In genomic region chr1:22689505-22689904, GRCh38 we compare ENCODE assay signal across 11 cellular contexts. TPM values are rescaled to one million over a fixed set of nuclear protein-coding genes. Genes with fewer than 3 reads are reported as not detected.
DNase-seq lines count a peak whose midpoint lies in the region; ATAC-seq and TF ChIP-seq lines count a peak whose summit lies in the region.
"Had no signal": no experiment of that assay in that cellular context is flagged by ENCODE, and none has a peak within 500 bp of the region (broad histone marks: within the 10 kb centered on the region; RNA-seq: fewer than 3 reads in every experiment).

No MANE protein-coding gene starts in this region.

- no peak for ATAC-seq in HG03432 (IDR thresholded peaks at IDR 0.05; ENCODE audit: unreplicated experiment)
- ATAC-seq: T-cell had no signal

- peaks cover 3% of the 10 kb centered on the region for H3K4me1 Mint-ChIP-seq in endothelial cell (ENCODE audit: unreplicated experiment)
- H3K4me1 Mint-ChIP-seq: T-cell had no signal

- H3K27me3 ChIP-seq in hepatocyte, result no peaks in the 10 kb centered on the region

- no peak overlapping the region for H2AFZ ChIP-seq in hepatocyte

- no peaks in the 10 kb centered on the region for H3K9me2 ChIP-seq in hepatocyte (replicated peaks; ENCODE audit: insufficient read depth)

- no peak overlapping the region for H3K4me3 Mint-ChIP-seq in endothelial cell (ENCODE audit: unreplicated experiment)
- H3K4me3 Mint-ChIP-seq: activated T-helper 1 cell treated with anti-CD3 and anti-CD28 coated beads, Interleukin-12 subunit alpha, Interleukin-12 subunit beta, Interleukin-2, Interleukin-4 antibody, amounts not matched to agents 30 ng/mL and 10 ng/mL and 1 ng/mL, durations not matched to agents 14 hours and 24 hours and 36 hours; T-cell had no signal

- no peaks in the 10 kb centered on the region for H3K36me3 Mint-ChIP-seq in endothelial cell (ENCODE audit: low read depth, unreplicated experiment)
- H3K36me3 Mint-ChIP-seq: T-cell had no signal

- peak; percentile 95 for DNase-seq in AG08395 (ENCODE audit: low spot score)
- peak; percentile 32 for DNase-seq in HT-29 (ENCODE audit: low spot score)
- DNase-seq in SHP77 (lab: John Stamatoyannopoulos, UW), result peak; percentile 67 to 90
- DNase-seq in hepatocyte (ENCODE audit: low spot score), result peak; percentile 73
- no peak for DNase-seq in stimulated activated CD4-positive, alpha-beta T cell treated with anti-CD3 and anti-CD28 coated beads, Interleukin-12 subunit alpha, Interleukin-12 subunit beta, amount 100 ng/mL, for 4 hours
- no peak for DNase-seq in endothelial cell (ENCODE audit: low spot score)
- DNase-seq in posterior cingulate gyrus, result no peak
- DNase-seq: T-cell had no signal

- no peaks in the 10 kb centered on the region for H4K20me1 ChIP-seq in hepatocyte (ENCODE audit: insufficient read depth, poor library complexity, severe bottlenecking)

- no peaks in the 10 kb centered on the region for H3K36me3 ChIP-seq in hepatocyte (replicated peaks; ENCODE audit: insufficient read depth, low read depth)

- no peaks in the 10 kb centered on the region for H3K9me3 ChIP-seq in hepatocyte (ENCODE audit: low read depth)

- no peaks in the 10 kb centered on the region for H3K79me2 ChIP-seq in hepatocyte

- H3K4me1 ChIP-seq in hepatocyte (ENCODE audit: insufficient read depth), result peaks cover 6% of the 10 kb centered on the region

- H3K4me3 ChIP-seq in hepatocyte, result no peak overlapping the region

- no peak overlapping the region for H3K27ac Mint-ChIP-seq in endothelial cell (ENCODE audit: unreplicated experiment)
- H3K27ac Mint-ChIP-seq: activated T-helper 1 cell treated with anti-CD3 and anti-CD28 coated beads, Interleukin-12 subunit alpha, Interleukin-12 subunit beta, Interleukin-2, Interleukin-4 antibody, amounts not matched to agents 30 ng/mL and 10 ng/mL and 1 ng/mL, durations not matched to agents 14 hours and 24 hours and 36 hours; T-cell had no signal

- H3K27ac ChIP-seq in hepatocyte, result peak overlapping the region; percentile 84

- peaks cover 4% of the 10 kb centered on the region for H3K27me3 Mint-ChIP-seq in endothelial cell (ENCODE audit: unreplicated experiment)

- H3K4me2 ChIP-seq in hepatocyte, result no peak overlapping the region

- TF ChIP-seq CTCF in hepatocyte (IDR thresholded peaks at IDR 0.05; ENCODE audit: poor library complexity), result no peak
- TF ChIP-seq CTCF in endothelial cell (IDR thresholded peaks at IDR 0.05; ENCODE audit: unreplicated experiment), result no peak

- 68% methylated on average over 11 of the region's 11 CpGs for WGBS in hepatocyte (ENCODE audit: low lambda C conversion rate, missing lambda C conversion rate)

- intact Hi-C loops in posterior cingulate gyrus (cut with DNase I), result no loop called here

- H3K9me3 Mint-ChIP-seq in endothelial cell (ENCODE audit: unreplicated experiment), result no peaks in the 10 kb centered on the region
- H3K9me3 Mint-ChIP-seq: activated T-helper 1 cell treated with anti-CD3 and anti-CD28 coated beads, Interleukin-12 subunit alpha, Interleukin-12 subunit beta, Interleukin-2, Interleukin-4 antibody, amounts not matched to agents 30 ng/mL and 10 ng/mL and 1 ng/mL, durations not matched to agents 14 hours and 24 hours and 36 hours; T-cell had no signal

RNA-seq across cellular contexts. Expression of gene EPHB2, which starts 21.1 kb away (rescaled TPM):
- total RNA-seq in HT-29 (2014; rRNA removed; shearing (Covaris generic)), result 2.0 and 3.3 TPM in 2 replicates
- 11.9 and 18.3 TPM in 2 replicates for total RNA-seq in hepatocyte
- polyA plus RNA-seq in hepatocyte, result 15.8 and 17.2 TPM in 2 replicates
- 10.7 TPM for total RNA-seq in endothelial cell (ENCODE audit: unreplicated experiment)
- total RNA-seq: activated T-helper 1 cell treated with anti-CD3 and anti-CD28 coated beads, Interleukin-12 subunit alpha, Interleukin-12 subunit beta, Interleukin-2, Interleukin-4 antibody, amounts not matched to agents 30 ng/mL and 10 ng/mL and 1 ng/mL, durations not matched to agents 14 hours and 24 hours and 36 hours had no signal

RNA-seq across cellular contexts. Expression of gene C1QB, which starts 36.5 kb away (rescaled TPM):
- not detected in 2 replicates for total RNA-seq in HT-29 (2014; rRNA removed; shearing (Covaris generic))
- total RNA-seq in hepatocyte (7.9 and 10.3 TPM in 2 replicates), endothelial cell (ENCODE audit: unreplicated experiment) (not detected)
- polyA plus RNA-seq in hepatocyte, result 11.9 and 18.0 TPM in 2 replicates
- total RNA-seq: activated T-helper 1 cell treated with anti-CD3 and anti-CD28 coated beads, Interleukin-12 subunit alpha, Interleukin-12 subunit beta, Interleukin-2, Interleukin-4 antibody, amounts not matched to agents 30 ng/mL and 10 ng/mL and 1 ng/mL, durations not matched to agents 14 hours and 24 hours and 36 hours had no signal
- polyA plus RNA-seq: neural cell had no signal

RNA-seq across cellular contexts. Expression of gene C1QC, which starts 46.1 kb away (rescaled TPM):
- not detected in 2 replicates for total RNA-seq in HT-29 (2014; rRNA removed; shearing (Covaris generic))
- total RNA-seq in hepatocyte (4.1 and 6.6 TPM in 2 replicates), endothelial cell (ENCODE audit: unreplicated experiment) (not detected)
- polyA plus RNA-seq in hepatocyte, result 9.2 and 13.4 TPM in 2 replicates
- total RNA-seq: activated T-helper 1 cell treated with anti-CD3 and anti-CD28 coated beads, Interleukin-12 subunit alpha, Interleukin-12 subunit beta, Interleukin-2, Interleukin-4 antibody, amounts not matched to agents 30 ng/mL and 10 ng/mL and 1 ng/mL, durations not matched to agents 14 hours and 24 hours and 36 hours had no signal
- polyA plus RNA-seq: neural cell had no signal

RNA-seq across cellular contexts. Expression of gene C1QA, which starts 53.1 kb away (rescaled TPM):
- total RNA-seq in HT-29 (2014; rRNA removed; shearing (Covaris generic)), result not detected in 2 replicates
- total RNA-seq in hepatocyte, result 5.4 and 5.9 TPM in 2 replicates
- polyA plus RNA-seq in hepatocyte, result 7.8 and 9.5 TPM in 2 replicates
- not detected for total RNA-seq in endothelial cell (ENCODE audit: unreplicated experiment)
- total RNA-seq: activated T-helper 1 cell treated with anti-CD3 and anti-CD28 coated beads, Interleukin-12 subunit alpha, Interleukin-12 subunit beta, Interleukin-2, Interleukin-4 antibody, amounts not matched to agents 30 ng/mL and 10 ng/mL and 1 ng/mL, durations not matched to agents 14 hours and 24 hours and 36 hours had no signal
- polyA plus RNA-seq: neural cell had no signal

Comparison
In these comparisons a context has a peak if more than half of its experiments do, and no peak if none do; other contexts are left out.
1. DNase-seq: peak in AG08395 (single experiment), HT-29 (single experiment), SHP77 (2 of 2) and hepatocyte (single experiment); none in stimulated activated CD4-positive, alpha-beta T cell treated with anti-CD3 and anti-CD28 coated beads, Interleukin-12 subunit alpha, Interleukin-12 subunit beta, amount 100 ng/mL, for 4 hours (single experiment), endothelial cell (single experiment) and posterior cingulate gyrus (0 of 10).